In genomic region chr7:105652359-105652993, GRCh38 we compare ENCODE assay signal across 8 cellular contexts.
DNase-seq lines count a peak whose midpoint lies in the region; ATAC-seq, FAIRE-seq and TF ChIP-seq lines count a peak whose summit lies in the region.

No MANE protein-coding gene starts in this region.

- no peaks in the 10 kb centered on the region for H3K27me3 ChIP-seq in HepG2 (ENCODE audit: control insufficient read depth in 1 of 2, insufficient read depth in 2 of 2, low read length in 2 of 2)

- peak; percentile 87 for FAIRE-seq in HepG2 (lab: Jason Lieb, UNC)

- H3K9ac ChIP-seq in HepG2 (ENCODE audit: insufficient read depth, low read depth, low read length) = no peak overlapping the region

- POLR2A ChIA-PET in HepG2 (lab: Yijun Ruan, JAX) = interaction anchor here (1.5 kb wide), 1 partner anchor 24 kb away, joined by 3 read pairs; no protein-coding TSS in a partner anchor

- H3K4me1 ChIP-seq in HepG2 (ENCODE audit: insufficient read depth, low read length) = peaks cover 46% of the 10 kb centered on the region

- H2AFZ ChIP-seq in HepG2 (ENCODE audit: low read length) = no peak overlapping the region

- H3K4me2 ChIP-seq in HepG2 (ENCODE audit: low read depth, low read length) = no peak overlapping the region

- no TSS peak for BruUV-seq in HepG2 (replicated peaks; lab: Mats Ljungman, UMichigan)

- H3K79me2 ChIP-seq in HepG2 (ENCODE audit: insufficient read depth, low read length) = no peaks in the 10 kb centered on the region

- CTCF ChIA-PET in HepG2 (lab: Yijun Ruan, JAX; ENCODE audit: low intra/inter-chr PET ratio, low total read pairs) = interaction anchor here (2.5 kb wide), 1 partner anchor 390 kb away, joined by 24 read pairs; no protein-coding TSS in a partner anchor

- TF ChIP-seq CTCF in HepG2 (CRISPR knock-in tag; IDR thresholded peaks at IDR 0.05) = peak; percentile 94

- H4K20me1 ChIP-seq in HepG2 (ENCODE audit: insufficient read depth, low read length) = no peaks in the 10 kb centered on the region

- in situ Hi-C loops in HepG2 (cut with HindIII; ENCODE audit: extremely low pct_ligation_motif_present, low pct_unique_long_range_greater_than_20kb) = loop anchor here (5.0 kb wide), 1 partner anchor 390 kb away; no protein-coding TSS in a partner anchor

- TF ChIP-seq EP300 in HepG2 (IDR thresholded peaks at IDR 0.05; ENCODE audit: low read depth in 2 of 2, low read length in 2 of 2) = no peak
- TF ChIP-seq EP300 in HepG2 (CRISPR knock-in tag; IDR thresholded peaks at IDR 0.05; ENCODE audit: borderline replicate concordance) = no peak

- intact Hi-C loops in HepG2 (cut with micrococcal nuclease; ENCODE audit: unreplicated experiment) = loop anchor here (2.0 to 10.0 kb wide), 4 partner anchors 108 to 512 kb away; partner anchors contain the start of gene ATXN7L1

- 14% methylated on average over 3 of the region's 8 CpGs for WGBS in HepG2 (ENCODE audit: low lambda C conversion rate)

- peak; percentile 86 for ATAC-seq in GM18502 (IDR thresholded peaks at IDR 0.05; ENCODE audit: poor library complexity, unreplicated experiment)
- peak; percentile 94 for ATAC-seq in HG03103 (IDR thresholded peaks at IDR 0.05; ENCODE audit: low read depth, unreplicated experiment)
- peak; percentile 96 for ATAC-seq in HepG2

- H3K27ac ChIP-seq in HepG2 (ENCODE audit: extremely low read length, insufficient read depth, low read length) = no peak overlapping the region

- no peaks in the 10 kb centered on the region for H3K36me3 ChIP-seq in HepG2 (replicated peaks in 1 of 2; ENCODE audit: control insufficient read depth in 1 of 2, insufficient read depth in 2 of 2, low read length in 2 of 2)

- no peak overlapping the region for H3K4me3 ChIP-seq in HepG2 (replicated peaks in 1 of 3; ENCODE audit: insufficient read depth in 1 of 3, low read depth in 2 of 3, low read length in 3 of 3)

- DNase-seq in A172 (ENCODE audit: low spot score) (peak; percentile 64), NCI-H2196 treated with DMSO at 0.1 percent for 48 hours (lab: John Stamatoyannopoulos, UW; ENCODE audit: unreplicated experiment) (peak; percentile 72), cerebellar nuclear complex (lab: John Stamatoyannopoulos, UW) (peak; percentile 16 to 65), HepG2 (ENCODE audit: low spot score) (peak; percentile 62)
- peak; percentile 64 for DNase-seq in activated CD4-positive, CD25-positive, alpha-beta regulatory T cell treated with anti-CD3 and anti-CD28 coated beads, Interleukin-2, amount 50 U/mL, for 72 hours
- DNase-seq in stimulated activated CD4-positive, alpha-beta T cell treated with anti-CD3 and anti-CD28 coated beads, TNF-alpha, amount 100 ng/mL, for 1 hour (ENCODE audit: low read depth in 3 of 3, low spot score in 1 of 3) = peak in 2 of 3 donors; percentile 36 to 62

- peak; percentile 90 for TF ChIP-seq RAD21 in HepG2 (CRISPR knock-in tag; IDR thresholded peaks at IDR 0.05)

- no peak for TF ChIP-seq POLR2A in HepG2 (IDR thresholded peaks at IDR 0.05; ENCODE audit: insufficient read depth in 1 of 2, low read depth in 2 of 2, low read length in 2 of 2)

- H3K9me3 ChIP-seq in HepG2 (ENCODE audit: low read length) = no peaks in the 10 kb centered on the region

TF ChIP-seq in HepG2, 621 proteins besides CTCF, POLR2A, EP300 and RAD21 (continues in another document):
- TF ChIP-seq HNF4A (CRISPR knock-in tag; IDR thresholded peaks at IDR 0.05) = 0 out of 2 replicates have a peak, but pooled peaks have one; percentile 23
- TF ChIP-seq ATF1 (CRISPR knock-in tag; IDR thresholded peaks at IDR 0.05) = no peak
- TF ChIP-seq ZNF547 (CRISPR knock-in tag; IDR thresholded peaks at IDR 0.05) = no peak
- no peak for TF ChIP-seq GZF1 (CRISPR knock-in tag; IDR thresholded peaks at IDR 0.05)
- TF ChIP-seq ZNF446 (CRISPR knock-in tag; IDR thresholded peaks at IDR 0.05) = no peak
- peak; percentile 90 for TF ChIP-seq STAG1 (CRISPR knock-in tag; IDR thresholded peaks at IDR 0.05)
- TF ChIP-seq ZFP36 (IDR thresholded peaks at IDR 0.05; ENCODE audit: borderline replicate concordance, low read depth, low read length, partially characterized antibody) = no peak
- TF ChIP-seq SAP130 (CRISPR knock-in tag; IDR thresholded peaks at IDR 0.05; ENCODE audit: low read depth) = 0 out of 2 replicates have a peak, but pooled peaks have one; percentile 12
- peak; percentile 45; the same call in 1 of the 2 replicates for TF ChIP-seq ZNF687 (CRISPR knock-in tag; IDR thresholded peaks at IDR 0.05)
- TF ChIP-seq SP1 (IDR thresholded peaks at IDR 0.05) = no peak
- no peak for TF ChIP-seq SP1 (CRISPR knock-in tag; IDR thresholded peaks at IDR 0.05)
- no peak for TF ChIP-seq E2F2 (CRISPR knock-in tag; IDR thresholded peaks at IDR 0.05; ENCODE audit: borderline replicate concordance)
- TF ChIP-seq POLR2AphosphoS5 (IDR thresholded peaks at IDR 0.05; ENCODE audit: low read depth, low read length) = no peak
- no peak for TF ChIP-seq ZNF83 (CRISPR knock-in tag; IDR thresholded peaks at IDR 0.05; ENCODE audit: borderline replicate concordance)
- no peak for TF ChIP-seq FOXJ3 (CRISPR knock-in tag; IDR thresholded peaks at IDR 0.05; ENCODE audit: borderline replicate concordance)
- TF ChIP-seq ZNF574 (CRISPR knock-in tag; IDR thresholded peaks at IDR 0.05) = 0 out of 2 replicates have a peak, but pooled peaks have one; percentile 29
- no peak for TF ChIP-seq ZNF780A (CRISPR knock-in tag; IDR thresholded peaks at IDR 0.05)
